ENCODE assay signal across 1 cellular context in genomic region chr1:24979232-24979631, GRCh38.
TF ChIP-seq lines count a peak whose summit lies in the region.

No MANE protein-coding gene starts in this region.

TF ChIP-seq in HepG2, 621 proteins besides CTCF, POLR2A, EP300 and RAD21:
- TF ChIP-seq ZNF431 (CRISPR knock-in tag; IDR thresholded peaks at IDR 0.05; ENCODE audit: borderline replicate concordance, low read depth), result 0 out of 2 replicates have a peak, but pooled peaks have one; percentile 33
